9 cellular contexts compared by ENCODE assay signal in genomic region chr5:173581408-173582197, GRCh38. TPM values are rescaled to one million over a fixed set of nuclear protein-coding genes. Genes with fewer than 3 reads are reported as not detected.
DNase-seq lines count a peak whose midpoint lies in the region; ATAC-seq and TF ChIP-seq lines count a peak whose summit lies in the region.
"Had no signal": no experiment of that assay in that cellular context is flagged by ENCODE, and none has a peak within 500 bp of the region (broad histone marks: within the 10 kb centered on the region; RNA-seq: fewer than 3 reads in every experiment).

No MANE protein-coding gene starts in this region.

- peaks cover 0 to 24% (median 9%) of the 10 kb centered on the region in 9 donors for H3K4me1 ChIP-seq in heart right ventricle

- no peaks in the 10 kb centered on the region for H3K27me3 Mint-ChIP-seq in activated T-cell treated with anti-CD3 and anti-CD28 coated beads, Interleukin-2, amount 50 U/mL, for 4 hours (ENCODE audit: low read depth)

- H3K27ac ChIP-seq in heart right ventricle, result no peak overlapping the region
- H3K27ac ChIP-seq: BLaER1 treated with 17β-estradiol and CSF1 and Interleukin-3, amounts not matched to agents 10 nM and 100 nM had no signal

- ATAC-seq in activated T-cell treated with anti-CD3 and anti-CD28 coated beads, Interleukin-2, amount 50 U/mL, for 4 hours, result no peak
- peak in 5 of 8 donors; percentile 28 to 57 (median 44) for ATAC-seq in heart right ventricle
- ATAC-seq in GM21825 (IDR thresholded peaks at IDR 0.05; ENCODE audit: unreplicated experiment), result no peak

- H3K9me3 Mint-ChIP-seq in activated T-cell treated with anti-CD3 and anti-CD28 coated beads, Interleukin-2, amount 50 U/mL, for 4 hours, result peaks cover 18% of the 10 kb centered on the region

- peak; percentile 48 to 75 (median 71) for TF ChIP-seq CTCF in heart right ventricle (IDR thresholded peaks at IDR 0.05)

- DNase-seq in NCI-H2171 treated with DMSO at 0.1 percent for 48 hours (lab: John Stamatoyannopoulos, UW), result peak; percentile 1
- no peak for DNase-seq in NCI-H2171 (lab: John Stamatoyannopoulos, UW)
- DNase-seq in NAMALWA (ENCODE audit: low spot score), result peak; percentile 83
- peak; percentile 12 for DNase-seq in activated T-cell treated with anti-CD3 and anti-CD28 coated beads, Interleukin-2, amount 50 U/mL, for 4 hours
- DNase-seq in heart right ventricle, result peak in 1 of 2 donors; percentile 45
- DNase-seq in stimulated activated CD4-positive, alpha-beta T cell treated with anti-CD3 and anti-CD28 coated beads, Interleukin-2, amount 100 ng/mL, for 48 hours, result peak; percentile 45 to 51
- no peak for DNase-seq in globus pallidus (ENCODE audit: low spot score)

- H3K4me1 Mint-ChIP-seq in activated T-cell treated with anti-CD3 and anti-CD28 coated beads, Interleukin-2, amount 50 U/mL, for 4 hours (ENCODE audit: low read depth), result no peaks in the 10 kb centered on the region

- intact Hi-C loops in heart right ventricle (cut with DNase I), result no loop called here

- H3K4me3 ChIP-seq in heart right ventricle, result no peak overlapping the region
- H3K4me3 ChIP-seq: BLaER1 treated with 17β-estradiol and CSF1 and Interleukin-3, amounts not matched to agents 10 nM and 100 nM had no signal

- H3K36me3 ChIP-seq in heart right ventricle, result no peaks in the 10 kb centered on the region

- H3K36me3 Mint-ChIP-seq in activated T-cell treated with anti-CD3 and anti-CD28 coated beads, Interleukin-2, amount 50 U/mL, for 4 hours (ENCODE audit: insufficient read depth), result peaks cover 3% of the 10 kb centered on the region

- H3K9me3 ChIP-seq in heart right ventricle, result peaks cover 0 to 24% (median 9%) of the 10 kb centered on the region in 11 donors

- H3K27me3 ChIP-seq in heart right ventricle, result no peaks in the 10 kb centered on the region
- H3K27me3 ChIP-seq: BLaER1 treated with 17β-estradiol and CSF1 and Interleukin-3, amounts not matched to agents 10 nM and 100 nM had no signal

- H3K4me3 Mint-ChIP-seq in activated T-cell treated with anti-CD3 and anti-CD28 coated beads, Interleukin-2, amount 50 U/mL, for 4 hours, result no peak overlapping the region

- WGBS in heart right ventricle, 2 donors, result 60 to 62% methylated on average over 16 of the region's 16 CpGs

RNA-seq across cellular contexts. Expression of gene BOD1, which starts 34.8 kb away (rescaled TPM):
- total RNA-seq in activated T-cell treated with anti-CD3 and anti-CD28 coated beads, Interleukin-2, amount 50 U/mL, for 4 hours, result 10 to 100 TPM; 24.8 to 29.5 (median 26.8) TPM
- total RNA-seq in heart right ventricle, result 10 to 100 TPM; 37.6 to 54.3 (median 46.3) TPM
- polyA plus RNA-seq in heart right ventricle, result 10 to 100 TPM; 20.2 to 36.7 TPM

Comparison
In these comparisons a context has a peak if more than half of its experiments do, and no peak if none do; other contexts are left out.
1. DNase-seq: peak in NCI-H2171 treated with DMSO at 0.1 percent for 48 hours (single experiment), NAMALWA (single experiment), activated T-cell treated with anti-CD3 and anti-CD28 coated beads, Interleukin-2, amount 50 U/mL, for 4 hours (single experiment) and stimulated activated CD4-positive, alpha-beta T cell treated with anti-CD3 and anti-CD28 coated beads, Interleukin-2, amount 100 ng/mL, for 48 hours (2 of 2); none in NCI-H2171 (single experiment) and globus pallidus (single experiment).
2. ATAC-seq: peak in heart right ventricle (5 of 8); none in activated T-cell treated with anti-CD3 and anti-CD28 coated beads, Interleukin-2, amount 50 U/mL, for 4 hours (0 of 2) and GM21825 (single experiment).